28 cellular contexts compared by ENCODE assay signal in the genomic region with DNA sequence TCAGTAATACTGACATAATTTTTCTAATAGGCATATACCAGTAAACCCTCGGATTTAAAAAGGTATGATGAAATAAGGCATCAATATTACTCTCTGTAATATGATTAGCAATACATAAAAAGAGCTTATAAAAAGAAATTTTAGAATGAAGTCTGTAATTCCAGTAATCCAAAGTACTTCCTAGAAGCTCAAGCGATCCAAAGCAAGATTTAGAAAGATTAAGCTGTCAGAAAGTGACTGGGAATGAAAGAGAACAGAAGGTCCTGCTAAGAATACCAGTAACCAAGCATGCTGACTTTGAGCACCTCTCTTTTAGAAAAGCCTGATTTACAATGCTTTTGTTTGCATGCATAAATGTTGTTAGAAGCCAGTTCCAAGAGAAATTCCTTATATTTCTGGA.
"Had no signal": no experiment of that assay in that cellular context is flagged by ENCODE, and none has a peak within 500 bp of the region (broad histone marks: within the 10 kb centered on the region; RNA-seq: fewer than 3 reads in every experiment).

No MANE protein-coding gene starts in this region.

- DNase-seq: activated CD4-positive, alpha-beta T cell treated with anti-CD3 and anti-CD28 coated beads, Interleukin-2, amount 10 ng/mL, durations not matched to agents 24 days and 14 days; activated CD4-positive, CD25-positive, alpha-beta regulatory T cell; activated CD8-positive, alpha-beta T cell treated with anti-CD3 and anti-CD28 coated beads, Interleukin-2, amount 10 ng/mL, durations not matched to agents 7 days and 5 days; activated effector memory CD4-positive, alpha-beta T cell treated with Interleukin-2 at 50 U/mL for 16 hours; activated naive CD4-positive, alpha-beta T cell treated with anti-CD3 and anti-CD28 coated beads, Interleukin-2, amount 10 ng/mL, durations not matched to agents 7 days and 5 days; activated naive CD8-positive, alpha-beta T cell treated with anti-CD3 and anti-CD28 coated beads, Interleukin-2, amount 50 U/mL, for 24 hours; activated T-cell treated with anti-CD3 and anti-CD28 coated beads, Interleukin-2, amount 50 U/mL, for 4 hours; cerebellar nuclear complex; effector CD8-positive, alpha-beta T cell; esophagus squamous epithelium; foreskin keratinocyte; glutamatergic neuron; left colon; lower lobe of right lung; midbrain; occipital lobe; stimulated activated CD4-positive, alpha-beta T cell treated with anti-CD3 and anti-CD28 coated beads, Interleukin-2, amount 100 ng/mL, for 24 hours; stimulated activated naive CD4-positive, alpha-beta T cell treated with Interleukin-2 at 50 U/mL for 16 hours; substantia nigra; T1000; uterus had no signal

- H3K27ac Mint-ChIP-seq: activated CD4-positive, alpha-beta T cell treated with anti-CD3 and anti-CD28 coated beads, Interleukin-2, amount 10 ng/mL, durations not matched to agents 24 days and 14 days; activated CD8-positive, alpha-beta T cell treated with anti-CD3 and anti-CD28 coated beads, Interleukin-2, amount 10 ng/mL, durations not matched to agents 7 days and 5 days; activated naive CD4-positive, alpha-beta T cell treated with anti-CD3 and anti-CD28 coated beads, Interleukin-2, amount 10 ng/mL, durations not matched to agents 7 days and 5 days; activated naive CD8-positive, alpha-beta T cell treated with anti-CD3 and anti-CD28 coated beads, Interleukin-2, amount 50 U/mL, for 24 hours; dendritic cell treated with granulocyte-macrophage colony-stimulating factor and Interleukin-4, amounts not matched to agents 40 ng/mL and 50 ng/mL, for 4 days; progenitor cell of endocrine pancreas had no signal

- H3K9me3 Mint-ChIP-seq: activated CD4-positive, alpha-beta T cell treated with anti-CD3 and anti-CD28 coated beads, Interleukin-2, amount 10 ng/mL, durations not matched to agents 24 days and 14 days; activated naive CD4-positive, alpha-beta T cell treated with anti-CD3 and anti-CD28 coated beads, Interleukin-2, amount 10 ng/mL, durations not matched to agents 7 days and 5 days; activated naive CD8-positive, alpha-beta T cell treated with anti-CD3 and anti-CD28 coated beads, Interleukin-2, amount 50 U/mL, for 24 hours; activated T-cell treated with anti-CD3 and anti-CD28 coated beads, Interleukin-2, amount 50 U/mL, for 4 hours; dendritic cell treated with granulocyte-macrophage colony-stimulating factor and Interleukin-4, amounts not matched to agents 40 ng/mL and 50 ng/mL, for 4 days had no signal

- FAIRE-seq: islet of Langerhans had no signal

- ATAC-seq: activated CD8-positive, alpha-beta T cell treated with anti-CD3 and anti-CD28 coated beads, Interleukin-2, amount 10 ng/mL, durations not matched to agents 7 days and 5 days; activated naive CD8-positive, alpha-beta T cell treated with anti-CD3 and anti-CD28 coated beads, Interleukin-2, amount 50 U/mL, for 24 hours; activated T-cell treated with anti-CD3 and anti-CD28 coated beads, Interleukin-2, amount 50 U/mL, for 4 hours; foreskin keratinocyte; left colon; lower lobe of right lung had no signal

- H3K4me3 Mint-ChIP-seq: activated CD4-positive, alpha-beta T cell treated with anti-CD3 and anti-CD28 coated beads, Interleukin-2, amount 10 ng/mL, durations not matched to agents 24 days and 14 days; activated CD8-positive, alpha-beta T cell treated with anti-CD3 and anti-CD28 coated beads, Interleukin-2, amount 10 ng/mL, durations not matched to agents 7 days and 5 days; activated naive CD4-positive, alpha-beta T cell treated with anti-CD3 and anti-CD28 coated beads, Interleukin-2, amount 10 ng/mL, durations not matched to agents 7 days and 5 days; activated naive CD8-positive, alpha-beta T cell treated with anti-CD3 and anti-CD28 coated beads, Interleukin-2, amount 50 U/mL, for 24 hours; activated T-cell treated with anti-CD3 and anti-CD28 coated beads, Interleukin-2, amount 50 U/mL, for 4 hours; dendritic cell treated with granulocyte-macrophage colony-stimulating factor and Interleukin-4, amounts not matched to agents 40 ng/mL and 50 ng/mL, for 4 days had no signal

- H3K27me3 Mint-ChIP-seq: activated naive CD4-positive, alpha-beta T cell treated with anti-CD3 and anti-CD28 coated beads, Interleukin-2, amount 10 ng/mL, durations not matched to agents 7 days and 5 days; activated naive CD8-positive, alpha-beta T cell treated with anti-CD3 and anti-CD28 coated beads, Interleukin-2, amount 50 U/mL, for 24 hours; dendritic cell treated with granulocyte-macrophage colony-stimulating factor and Interleukin-4, amounts not matched to agents 40 ng/mL and 50 ng/mL, for 4 days; progenitor cell of endocrine pancreas had no signal

- H3K9me3 ChIP-seq: ascending aorta, breast epithelium, esophagus squamous epithelium, lower lobe of right lung, right atrium auricular region, tibial nerve, uterus had no signal

- H3K4me3 ChIP-seq: ascending aorta, breast epithelium, esophagus squamous epithelium, lower lobe of right lung, right atrium auricular region, tibial nerve, uterus had no signal

- H3K36me3 Mint-ChIP-seq: activated naive CD4-positive, alpha-beta T cell treated with anti-CD3 and anti-CD28 coated beads, Interleukin-2, amount 10 ng/mL, durations not matched to agents 7 days and 5 days had no signal

- H3K4me1 Mint-ChIP-seq: activated CD4-positive, alpha-beta T cell treated with anti-CD3 and anti-CD28 coated beads, Interleukin-2, amount 10 ng/mL, durations not matched to agents 24 days and 14 days; activated naive CD4-positive, alpha-beta T cell treated with anti-CD3 and anti-CD28 coated beads, Interleukin-2, amount 10 ng/mL, durations not matched to agents 7 days and 5 days; activated naive CD8-positive, alpha-beta T cell treated with anti-CD3 and anti-CD28 coated beads, Interleukin-2, amount 50 U/mL, for 24 hours had no signal

- H3K4me1 ChIP-seq: ascending aorta, breast epithelium, lower lobe of right lung, right atrium auricular region, tibial nerve, uterus had no signal

- H3K36me3 ChIP-seq: ascending aorta, breast epithelium, esophagus squamous epithelium, lower lobe of right lung, right atrium auricular region, tibial nerve, uterus had no signal

- H3K27me3 ChIP-seq: ascending aorta, breast epithelium, foreskin keratinocyte, right atrium auricular region, tibial nerve, uterus had no signal
